In the genomic region with DNA sequence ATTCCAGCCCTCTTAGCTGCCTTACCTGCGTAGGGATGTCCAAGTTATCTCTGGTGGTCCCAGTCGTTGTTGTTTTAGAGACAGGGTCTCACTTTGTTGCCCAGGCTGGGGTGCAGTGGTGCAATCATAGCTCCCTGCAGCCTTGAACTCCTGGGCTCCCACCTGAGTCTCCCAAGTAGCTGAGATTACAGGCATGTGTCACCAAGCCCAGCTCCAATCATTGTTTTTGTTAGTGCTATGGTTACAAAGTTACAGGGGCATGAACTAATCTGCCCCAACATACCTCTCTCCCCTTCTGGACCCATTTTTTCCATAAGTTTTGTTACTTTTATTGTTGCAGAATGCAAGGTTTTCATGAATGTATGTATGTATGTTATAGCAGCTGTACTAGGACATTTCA, we compare ENCODE assay signal across 1 cellular context.
TF ChIP-seq lines count a peak whose summit lies in the region.

No MANE protein-coding gene starts in this region.

TF ChIP-seq in IMR-90, 13 proteins besides CTCF, POLR2A, EP300 and RAD21:
- no peak for TF ChIP-seq CHD1 (IDR thresholded peaks at IDR 0.05; ENCODE audit: low read depth, low read length)
- no peak for TF ChIP-seq CEBPB (IDR thresholded peaks at IDR 0.05; ENCODE audit: low read depth, low read length)
- no peak for TF ChIP-seq NFE2L2 (IDR thresholded peaks at IDR 0.05; ENCODE audit: low read depth, low read length)
- no peak for TF ChIP-seq MXI1 (IDR thresholded peaks at IDR 0.05; ENCODE audit: borderline replicate concordance, low read depth, low read length)
- TF ChIP-seq, protein P1, sequence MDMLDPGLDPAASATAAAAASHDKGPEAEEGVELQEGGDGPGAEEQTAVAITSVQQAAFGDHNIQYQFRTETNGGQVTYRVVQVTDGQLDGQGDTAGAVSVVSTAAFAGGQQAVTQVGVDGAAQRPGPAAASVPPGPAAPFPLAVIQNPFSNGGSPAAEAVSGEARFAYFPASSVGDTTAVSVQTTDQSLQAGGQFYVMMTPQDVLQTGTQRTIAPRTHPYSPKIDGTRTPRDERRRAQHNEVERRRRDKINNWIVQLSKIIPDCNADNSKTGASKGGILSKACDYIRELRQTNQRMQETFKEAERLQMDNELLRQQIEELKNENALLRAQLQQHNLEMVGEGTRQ (IDR thresholded peaks at IDR 0.05; ENCODE audit: low read depth, low read length) = no peak
- no peak for TF ChIP-seq BHLHE40 (IDR thresholded peaks at IDR 0.05; ENCODE audit: low read depth, low read length)
TF ChIP-seq in IMR-90: peak in this region for 0.
